In genomic region chr15:51076898-51077564, GRCh38 we compare ENCODE assay signal across 8 cellular contexts. TPM values are rescaled to one million over a fixed set of nuclear protein-coding genes. Genes with fewer than 3 reads are reported as not detected.
DNase-seq lines count a peak whose midpoint lies in the region; ATAC-seq and TF ChIP-seq lines count a peak whose summit lies in the region.

No MANE protein-coding gene starts in this region.

- H3K4me3 ChIP-seq in HUES6 (ENCODE audit: low read depth, low read length), result peak overlapping the region; percentile 52
- peak overlapping the region; percentile 43 for H3K4me3 ChIP-seq in mesendoderm (ENCODE audit: low read length)

- H2BK5ac ChIP-seq in mesendoderm (ENCODE audit: low read length), result peak overlapping the region; percentile 47

- H3K27me3 ChIP-seq in HUES6 (ENCODE audit: control insufficient read depth, insufficient read depth, low read length) (no peaks in the 10 kb centered on the region; the same call in 1 of the 2 replicates), mesendoderm (ENCODE audit: insufficient read depth, low read length, poor library complexity) (no peaks in the 10 kb centered on the region)

- H4K5ac ChIP-seq in mesendoderm (ENCODE audit: low read length), result no peak overlapping the region

- H3K36me3 ChIP-seq in HUES6 (ENCODE audit: control insufficient read depth, insufficient read depth, low read length), result no peaks in the 10 kb centered on the region
- H3K36me3 ChIP-seq in mesendoderm (ENCODE audit: control insufficient read depth, insufficient read depth, low read length), result no peaks in the 10 kb centered on the region

- peaks cover 17% of the 10 kb centered on the region for H3K4me1 ChIP-seq in HUES6 (ENCODE audit: control insufficient read depth, insufficient read depth, low read length)
- peaks cover 4% of the 10 kb centered on the region for H3K4me1 ChIP-seq in mesendoderm (ENCODE audit: control insufficient read depth, low read depth, low read length)

- H3K9ac ChIP-seq in HUES6 (ENCODE audit: low read length) (peak overlapping the region; percentile 56), mesendoderm (ENCODE audit: low read length) (peak overlapping the region; percentile 85)

- peak overlapping the region; percentile 85 for H3K4me2 ChIP-seq in mesendoderm (ENCODE audit: low read length)

- peak overlapping the region; percentile 70 for H3K56ac ChIP-seq in mesendoderm (ENCODE audit: low read length)

- H3K18ac ChIP-seq in mesendoderm (ENCODE audit: low read length), result peak overlapping the region; percentile 1

- H2BK15ac ChIP-seq in mesendoderm (replicated peaks; ENCODE audit: low read depth), result no peak overlapping the region

- H3K79me1 ChIP-seq in mesendoderm (ENCODE audit: low read length), result no peaks in the 10 kb centered on the region

- H3K27ac ChIP-seq in HUES6 (ENCODE audit: low read depth, low read length) (0 out of 2 replicates have a peak overlapping the region, but pooled peaks have one; percentile 12), mesendoderm (ENCODE audit: low read depth, low read length) (no peak overlapping the region)

- no peaks in the 10 kb centered on the region for H3K9me3 ChIP-seq in HUES6 (ENCODE audit: control insufficient read depth, insufficient read depth, low read depth, low read length)

- H2BK120ac ChIP-seq in mesendoderm (ENCODE audit: low read depth, low read length), result no peak overlapping the region

- no peak overlapping the region for H2AK5ac ChIP-seq in mesendoderm (ENCODE audit: low read length)

- WGBS in mesendoderm (ENCODE audit: extremely low coverage, insufficient coverage, low lambda C conversion rate), result no CpG with 5 or more reads among the region's 25 CpGs

- no peak overlapping the region for H3K23ac ChIP-seq in mesendoderm (ENCODE audit: low read length)

- H4K8ac ChIP-seq in mesendoderm (ENCODE audit: low read depth, low read length), result no peak overlapping the region

- ATAC-seq in GM19043 (IDR thresholded peaks at IDR 0.05; ENCODE audit: low read depth, unreplicated experiment) (peak; percentile 34), HG03469 (IDR thresholded peaks at IDR 0.05; ENCODE audit: unreplicated experiment) (no peak), GM18505 (IDR thresholded peaks at IDR 0.05; ENCODE audit: unreplicated experiment) (no peak)

- DNase-seq in brain pericyte (ENCODE audit: low read depth, low spot score) (peak; percentile 75), mesendoderm (peak; percentile 79), hippocampal formation (lab: John Stamatoyannopoulos, UW) (no peak), NCI-H1092 treated with DMSO at 0.1 percent for 48 hours (lab: John Stamatoyannopoulos, UW) (no peak)

- H3K4ac ChIP-seq in mesendoderm (ENCODE audit: low read depth, low read length), result no peak overlapping the region

- no peaks in the 10 kb centered on the region for H3K79me2 ChIP-seq in mesendoderm (ENCODE audit: control insufficient read depth, insufficient read depth, low read length)

- no peak for TF ChIP-seq POLR2A in GM18505 (IDR thresholded peaks at IDR 0.05; ENCODE audit: borderline replicate concordance, extremely low read depth, insufficient read depth, insufficient read length)

RNA-seq across cellular contexts. Expression of gene TNFAIP8L3, which starts 17.7 kb away (rescaled TPM):
- polyA plus RNA-seq in mesendoderm (2013, experiment 1 of 2), result 0.14 TPM
- 0.13 TPM for polyA plus RNA-seq in mesendoderm (2013, experiment 2 of 2)

Comparison
In these comparisons a context has a peak if more than half of its experiments do, and no peak if none do; other contexts are left out.
1. DNase-seq: peak in brain pericyte (single experiment) and mesendoderm (single experiment); none in hippocampal formation (0 of 2) and NCI-H1092 treated with DMSO at 0.1 percent for 48 hours (single experiment).